Comparison of ENCODE assay signal across 30 cellular contexts in the genomic region with DNA sequence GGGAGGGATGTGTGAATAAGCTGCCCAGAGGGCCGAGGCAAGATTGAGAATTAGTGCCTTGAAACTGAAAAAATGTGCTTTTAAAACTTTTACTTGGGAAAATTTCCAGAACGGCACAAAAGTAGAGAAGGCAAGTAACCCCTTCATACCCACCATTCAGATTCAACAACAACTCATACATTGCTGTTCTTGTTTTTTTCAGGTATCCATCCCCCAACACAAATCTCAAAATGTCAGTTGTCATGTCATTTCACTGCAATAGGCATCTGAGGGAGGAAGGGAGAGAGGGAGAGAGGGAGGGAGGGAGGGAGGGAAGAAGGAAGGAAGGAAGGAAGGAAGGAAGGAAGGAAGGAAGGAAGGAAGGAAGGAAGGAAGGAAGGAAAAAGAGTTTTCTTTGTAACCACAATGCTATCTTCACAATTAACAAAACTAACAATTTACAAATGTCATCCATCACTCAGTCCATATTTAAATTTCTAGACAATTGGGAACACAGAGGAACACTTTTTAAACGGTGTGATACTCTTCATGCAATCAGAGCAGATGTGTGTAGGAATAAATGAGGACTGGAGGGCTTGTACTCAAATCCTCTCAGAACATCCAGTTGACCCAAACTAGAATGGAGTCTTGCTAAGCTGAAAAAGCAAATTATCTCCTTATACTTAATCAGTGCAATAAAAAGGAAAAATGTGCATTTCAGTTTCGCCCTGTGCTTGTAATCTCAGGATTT. TPM values are rescaled to one million over a fixed set of nuclear protein-coding genes. Genes with fewer than 3 reads are reported as not detected.
"Had no signal": no experiment of that assay in that cellular context is flagged by ENCODE, and none has a peak within 500 bp of the region (broad histone marks: within the 10 kb centered on the region; RNA-seq: fewer than 3 reads in every experiment).

No MANE protein-coding gene starts in this region.

- H3K36me3 ChIP-seq: neural progenitor cell, ovary, prostate gland, right atrium auricular region, spleen, suprapubic skin, tibial artery, transverse colon, upper lobe of right lung, uterus had no signal

- H3K36me3 Mint-ChIP-seq: naive thymus-derived CD8-positive, alpha-beta T cell; natural killer cell treated with Interleukin-12 subunit alpha and Interleukin-12 subunit beta and Interleukin-15 and Interleukin-18, amount 100 ng/mL, for 72 hours; neural progenitor cell; stimulated activated memory B cell treated with anti-CD40 and anti-IgM and Interleukin-4, amounts not matched to agents 10 μg/mL and 1 μg/mL and 100 μg/mL, for 72 hours; type B pancreatic cell had no signal

- H3K9ac ChIP-seq: neural progenitor cell had no signal

- H3K4me2 ChIP-seq: neural progenitor cell, smooth muscle cell had no signal

- H3K27ac Mint-ChIP-seq: naive thymus-derived CD8-positive, alpha-beta T cell; natural killer cell treated with Interleukin-12 subunit alpha and Interleukin-12 subunit beta and Interleukin-15 and Interleukin-18, amount 100 ng/mL, for 72 hours; neural progenitor cell; stimulated activated memory B cell treated with anti-CD40 and anti-IgM and Interleukin-4, amounts not matched to agents 10 μg/mL and 1 μg/mL and 100 μg/mL, for 72 hours; stimulated activated naive CD8-positive, alpha-beta T cell treated with anti-CD3 and anti-CD28 coated beads, Interleukin-15, amount 100 ng/mL, for 72 hours; type B pancreatic cell had no signal

- H3K27me3 Mint-ChIP-seq: stimulated activated memory B cell treated with anti-CD40 and anti-IgM and Interleukin-4, amounts not matched to agents 10 μg/mL and 1 μg/mL and 100 μg/mL, for 72 hours; stimulated activated naive CD8-positive, alpha-beta T cell treated with anti-CD3 and anti-CD28 coated beads, Interleukin-15, amount 100 ng/mL, for 72 hours had no signal

- DNase-seq: naive thymus-derived CD8-positive, alpha-beta T cell; occipital lobe; ovary; retina; spleen; stimulated activated CD4-positive, alpha-beta T cell treated with anti-CD3 and anti-CD28 coated beads, Interleukin-12 subunit alpha, Interleukin-12 subunit beta, amount 100 ng/mL, for 4 hours; stimulated activated CD4-positive, alpha-beta T cell treated with anti-CD3 and anti-CD28 coated beads, Interleukin-1b, Interleukin-23, amount 100 ng/mL, for 48 hours; stimulated activated CD4-positive, alpha-beta T cell treated with anti-CD3 and anti-CD28 coated beads, Interleukin-4, amount 100 ng/mL, for 1 hour; stimulated activated CD4-positive, alpha-beta T cell treated with anti-CD3 and anti-CD28 coated beads, Interleukin-4, amount 100 ng/mL, for 4 hours; stimulated activated CD8-positive, alpha-beta memory T cell treated with anti-CD3 and anti-CD28 coated beads, Interleukin-4, amount 100 ng/mL, for 48 hours; stimulated activated naive CD4-positive, alpha-beta T cell; stimulated activated naive CD8-positive, alpha-beta T cell treated with anti-CD3 and anti-CD28 coated beads, Interleukin-15, amount 100 ng/mL, for 72 hours; stimulated activated naive CD8-positive, alpha-beta T cell treated with anti-CD3 and anti-CD28 coated beads, Interleukin-15, Interleukin-2, amounts not matched to agents 100 U/mL and 50 U/mL, for 24 hours; substantia nigra; testis; tibial artery; transverse colon; upper lobe of right lung; uterus had no signal

- ATAC-seq: naive thymus-derived CD8-positive, alpha-beta T cell; natural killer cell treated with Interleukin-12 subunit alpha and Interleukin-12 subunit beta and Interleukin-15 and Interleukin-18, amount 100 ng/mL, for 72 hours; sciatic nerve; stimulated activated memory B cell treated with anti-CD40 and anti-IgM and Interleukin-4, amounts not matched to agents 10 μg/mL and 1 μg/mL and 100 μg/mL, for 72 hours; stimulated activated naive CD8-positive, alpha-beta T cell treated with anti-CD3 and anti-CD28 coated beads, Interleukin-15, amount 100 ng/mL, for 72 hours; stimulated activated naive CD8-positive, alpha-beta T cell treated with anti-CD3 and anti-CD28 coated beads, Interleukin-15, Interleukin-2, amounts not matched to agents 100 U/mL and 50 U/mL, for 24 hours; upper lobe of right lung had no signal

- H3K4me3 Mint-ChIP-seq: naive thymus-derived CD8-positive, alpha-beta T cell; natural killer cell treated with Interleukin-12 subunit alpha and Interleukin-12 subunit beta and Interleukin-15 and Interleukin-18, amount 100 ng/mL, for 72 hours; neural progenitor cell; stimulated activated memory B cell treated with anti-CD40 and anti-IgM and Interleukin-4, amounts not matched to agents 10 μg/mL and 1 μg/mL and 100 μg/mL, for 72 hours; stimulated activated naive CD8-positive, alpha-beta T cell treated with anti-CD3 and anti-CD28 coated beads, Interleukin-15, amount 100 ng/mL, for 72 hours; type B pancreatic cell had no signal

- H3K27ac ChIP-seq: neural progenitor cell, ovary, prostate gland, right atrium auricular region, skin epidermis, spleen, suprapubic skin, testis, tibial artery, transverse colon, upper lobe of right lung, uterus had no signal

- H3K4me1 ChIP-seq: neural progenitor cell, prostate gland, right atrium auricular region, spleen, suprapubic skin, testis, tibial artery, transverse colon, upper lobe of right lung, uterus had no signal

- H3K9me3 ChIP-seq: ovary, prostate gland, right atrium auricular region, spleen, suprapubic skin, testis, tibial artery, transverse colon, upper lobe of right lung, uterus had no signal

- H3K4me3 ChIP-seq: neural progenitor cell, ovary, prostate gland, right atrium auricular region, skin epidermis, smooth muscle cell, spleen, suprapubic skin, testis, tibial artery, transverse colon, upper lobe of right lung, uterus had no signal

- H3K9me3 Mint-ChIP-seq: naive thymus-derived CD8-positive, alpha-beta T cell; stimulated activated memory B cell treated with anti-CD40 and anti-IgM and Interleukin-4, amounts not matched to agents 10 μg/mL and 1 μg/mL and 100 μg/mL, for 72 hours; stimulated activated naive CD8-positive, alpha-beta T cell treated with anti-CD3 and anti-CD28 coated beads, Interleukin-15, amount 100 ng/mL, for 72 hours; type B pancreatic cell had no signal

- H3K4me1 Mint-ChIP-seq: naive thymus-derived CD8-positive, alpha-beta T cell; neural progenitor cell; stimulated activated memory B cell treated with anti-CD40 and anti-IgM and Interleukin-4, amounts not matched to agents 10 μg/mL and 1 μg/mL and 100 μg/mL, for 72 hours; stimulated activated naive CD8-positive, alpha-beta T cell treated with anti-CD3 and anti-CD28 coated beads, Interleukin-15, amount 100 ng/mL, for 72 hours had no signal

- H3K27me3 ChIP-seq: neural progenitor cell, ovary, right atrium auricular region, spleen, suprapubic skin, testis, tibial artery, transverse colon, upper lobe of right lung, uterus had no signal

- H2AFZ ChIP-seq: neural progenitor cell had no signal

RNA-seq across cellular contexts. Expression of a gene that starts 54.8 kb away (rescaled TPM):
- total RNA-seq: naive thymus-derived CD8-positive, alpha-beta T cell; pulmonary artery endothelial cell had no signal
- polyA plus RNA-seq: naive thymus-derived CD8-positive, alpha-beta T cell; smooth muscle cell had no signal
